In genomic region chr6:114524081-114524480, GRCh38 we compare ENCODE assay signal across 28 cellular contexts.
"Had no signal": no experiment of that assay in that cellular context is flagged by ENCODE, and none has a peak within 500 bp of the region (broad histone marks: within the 10 kb centered on the region; RNA-seq: fewer than 3 reads in every experiment).

No MANE protein-coding gene starts in this region.

- H3K36me3 Mint-ChIP-seq: naive thymus-derived CD4-positive, alpha-beta T cell; natural killer cell treated with Interleukin-12 subunit alpha and Interleukin-12 subunit beta and Interleukin-15 and Interleukin-18, amount 100 ng/mL, for 72 hours; stimulated activated memory B cell treated with anti-CD40 and anti-IgM and Interleukin-4, amounts not matched to agents 10 μg/mL and 1 μg/mL and 100 μg/mL, for 72 hours had no signal

- H3K36me3 ChIP-seq: heart right ventricle, left ventricle myocardium inferior, neutrophil, right lobe of liver, thyroid gland, transverse colon, upper lobe of left lung, vagina had no signal

- H3K9me3 ChIP-seq: heart right ventricle, left ventricle myocardium inferior, mucosa of descending colon, neutrophil, psoas muscle, right lobe of liver, testis, thyroid gland, transverse colon, upper lobe of left lung, vagina had no signal

- ATAC-seq: heart right ventricle; mucosa of descending colon; naive thymus-derived CD4-positive, alpha-beta T cell; natural killer cell treated with Interleukin-12 subunit alpha and Interleukin-12 subunit beta and Interleukin-15 and Interleukin-18, amount 100 ng/mL, for 72 hours; psoas muscle; stimulated activated memory B cell treated with anti-CD40 and anti-IgM and Interleukin-4, amounts not matched to agents 10 μg/mL and 1 μg/mL and 100 μg/mL, for 72 hours; stimulated activated naive CD8-positive, alpha-beta T cell treated with anti-CD3 and anti-CD28 coated beads, Interleukin-15, amount 100 ng/mL, for 72 hours had no signal

- H3K4me1 Mint-ChIP-seq: naive thymus-derived CD4-positive, alpha-beta T cell; stimulated activated memory B cell treated with anti-CD40 and anti-IgM and Interleukin-4, amounts not matched to agents 10 μg/mL and 1 μg/mL and 100 μg/mL, for 72 hours; stimulated activated naive CD8-positive, alpha-beta T cell treated with anti-CD3 and anti-CD28 coated beads, Interleukin-15, amount 100 ng/mL, for 72 hours had no signal

- H2AFZ ChIP-seq: hepatocyte, parathyroid adenoma had no signal

- H3K4me3 ChIP-seq: heart right ventricle, hepatocyte, left ventricle myocardium inferior, lung, mucosa of descending colon, psoas muscle, right lobe of liver, smooth muscle cell, testis, thyroid gland, transverse colon, upper lobe of left lung, vagina had no signal

- H3K4me1 ChIP-seq: heart right ventricle, left ventricle myocardium inferior, parathyroid adenoma, psoas muscle, right lobe of liver, testis, transverse colon, upper lobe of left lung, vagina had no signal

- H3K27me3 Mint-ChIP-seq: naive thymus-derived CD4-positive, alpha-beta T cell; natural killer cell treated with Interleukin-12 subunit alpha and Interleukin-12 subunit beta and Interleukin-15 and Interleukin-18, amount 100 ng/mL, for 72 hours; stimulated activated memory B cell treated with anti-CD40 and anti-IgM and Interleukin-4, amounts not matched to agents 10 μg/mL and 1 μg/mL and 100 μg/mL, for 72 hours; stimulated activated naive CD8-positive, alpha-beta T cell treated with anti-CD3 and anti-CD28 coated beads, Interleukin-15, amount 100 ng/mL, for 72 hours had no signal

- H3K79me2 ChIP-seq: hepatocyte, parathyroid adenoma had no signal

- H3K9me3 Mint-ChIP-seq: stimulated activated memory B cell treated with anti-CD40 and anti-IgM and Interleukin-4, amounts not matched to agents 10 μg/mL and 1 μg/mL and 100 μg/mL, for 72 hours had no signal

- H3K4me3 Mint-ChIP-seq: naive thymus-derived CD4-positive, alpha-beta T cell; natural killer cell treated with Interleukin-12 subunit alpha and Interleukin-12 subunit beta and Interleukin-15 and Interleukin-18, amount 100 ng/mL, for 72 hours; stimulated activated memory B cell treated with anti-CD40 and anti-IgM and Interleukin-4, amounts not matched to agents 10 μg/mL and 1 μg/mL and 100 μg/mL, for 72 hours; stimulated activated naive CD8-positive, alpha-beta T cell treated with anti-CD3 and anti-CD28 coated beads, Interleukin-15, amount 100 ng/mL, for 72 hours had no signal

- DNase-seq: heart right ventricle; islet precursor cell; left ventricle myocardium inferior; midbrain; mucosa of descending colon; naive thymus-derived CD4-positive, alpha-beta T cell; occipital lobe; psoas muscle; right lobe of liver; stimulated activated CD4-positive, alpha-beta T cell treated with anti-CD3 and anti-CD28 coated beads, Interleukin-1b, Interleukin-23, amount 100 ng/mL, for 48 hours; stimulated activated CD4-positive, alpha-beta T cell treated with anti-CD3 and anti-CD28 coated beads, Interleukin-2, amount 100 ng/mL, for 48 hours; stimulated activated CD4-positive, alpha-beta T cell treated with anti-CD3 and anti-CD28 coated beads, Interleukin-4, amount 100 ng/mL, for 4 hours; stimulated activated CD8-positive, alpha-beta memory T cell treated with anti-CD3 and anti-CD28 coated beads, Interleukin-4, amount 100 ng/mL, for 48 hours; stimulated activated naive CD4-positive, alpha-beta T cell treated with Interleukin-2 at 50 U/mL for 16 hours; stimulated activated naive CD8-positive, alpha-beta T cell treated with anti-CD3 and anti-CD28 coated beads, Interleukin-15, amount 100 ng/mL, for 72 hours; substantia nigra; testis; thyroid gland; transverse colon; upper lobe of left lung had no signal

- H3K27ac Mint-ChIP-seq: naive thymus-derived CD4-positive, alpha-beta T cell; natural killer cell treated with Interleukin-12 subunit alpha and Interleukin-12 subunit beta and Interleukin-15 and Interleukin-18, amount 100 ng/mL, for 72 hours; stimulated activated memory B cell treated with anti-CD40 and anti-IgM and Interleukin-4, amounts not matched to agents 10 μg/mL and 1 μg/mL and 100 μg/mL, for 72 hours; stimulated activated naive CD8-positive, alpha-beta T cell treated with anti-CD3 and anti-CD28 coated beads, Interleukin-15, amount 100 ng/mL, for 72 hours had no signal

- H3K27ac ChIP-seq: heart right ventricle, hepatocyte, left ventricle myocardium inferior, neutrophil, parathyroid adenoma, psoas muscle, right lobe of liver, testis, thyroid gland, transverse colon, upper lobe of left lung, vagina had no signal

- H3K4me2 ChIP-seq: hepatocyte, smooth muscle cell had no signal

- H3K9ac ChIP-seq: parathyroid adenoma had no signal

- H3K27me3 ChIP-seq: heart right ventricle, hepatocyte, neutrophil, right lobe of liver, testis, thyroid gland, transverse colon, upper lobe of left lung, vagina had no signal
